ENCODE assay signal across 20 cellular contexts in genomic region chr20:53905019-53905847, GRCh38.
DNase-seq lines count a peak whose midpoint lies in the region; ATAC-seq and TF ChIP-seq lines count a peak whose summit lies in the region.
"Had no signal": no experiment of that assay in that cellular context is flagged by ENCODE, and none has a peak within 500 bp of the region (broad histone marks: within the 10 kb centered on the region; RNA-seq: fewer than 3 reads in every experiment).

No MANE protein-coding gene starts in this region.

- H3K23ac ChIP-seq in neuronal stem cell (ENCODE audit: low read depth, low read length, poor library complexity) = no peak overlapping the region

- H3K14ac ChIP-seq in neuronal stem cell (ENCODE audit: low read length) = no peak overlapping the region

- H3K9me3 ChIP-seq in neuronal stem cell (replicated peaks in 1 of 2; ENCODE audit: control insufficient read depth in 2 of 2, insufficient read depth in 1 of 2, low read depth in 1 of 2, low read length in 2 of 2) = peaks cover 0 to 1% of the 10 kb centered on the region in 2 donors
- H3K9me3 ChIP-seq: BE2C, pancreas, testis had no signal

- intact Hi-C loops in Calu3 (cut with micrococcal nuclease; ENCODE audit: unreplicated experiment) = no loop called here
- intact Hi-C loops in dendritic cell treated with granulocyte-macrophage colony-stimulating factor and Interleukin-4, amounts not matched to agents 40 ng/mL and 50 ng/mL, for 4 days (cut with micrococcal nuclease) = no loop called here

- no peaks in the 10 kb centered on the region for H3K27me3 ChIP-seq in neuronal stem cell (ENCODE audit: control insufficient read depth in 3 of 3, insufficient read depth in 3 of 3, low read depth in 1 of 3, low read length in 3 of 3)
- H3K27me3 ChIP-seq: BE2C, pancreas, testis had no signal

- no CpG with 5 or more reads among the region's 13 CpGs for WGBS in neuronal stem cell (ENCODE audit: extremely low coverage in 2 of 2, insufficient read length in 2 of 2, insufficient replicate concordance in 1 of 2), 2 donors

- no peak overlapping the region for H3K27ac ChIP-seq in neuronal stem cell (replicated peaks; ENCODE audit: low read length)
- H3K27ac ChIP-seq: pancreas, testis had no signal

- H3K4me2 ChIP-seq in neuronal stem cell (ENCODE audit: insufficient read depth, low read length, poor library complexity, severe bottlenecking) = no peak overlapping the region

- H3K4ac ChIP-seq in neuronal stem cell (ENCODE audit: low read length) = no peak overlapping the region

- BruUV-seq in Calu3 (replicated peaks; lab: Mats Ljungman, UMichigan) = no TSS peak

- CTCF ChIA-PET in Calu3 (lab: Charles Lee) = interaction anchor here (0.7 kb wide), 1 partner anchor 11 kb away, joined by 3 read pairs; no protein-coding TSS in a partner anchor

- no peak overlapping the region for H2AFZ ChIP-seq in neuronal stem cell (ENCODE audit: low read length)

- H2BK120ac ChIP-seq in neuronal stem cell (ENCODE audit: low read depth, low read length) = no peak overlapping the region

- peak; percentile 47 for ATAC-seq in HG03378 (IDR thresholded peaks at IDR 0.05; ENCODE audit: unreplicated experiment)
- ATAC-seq in activated T-cell treated with anti-CD3 and anti-CD28 coated beads, Interleukin-2, amount 50 U/mL, for 72 hours (replicated peaks in 1 of 2) = no peak

- H4K8ac ChIP-seq in neuronal stem cell (ENCODE audit: low read depth, low read length) = no peak overlapping the region

- TF ChIP-seq CTCF in Calu3 (IDR thresholded peaks at IDR 0.05; ENCODE audit: unreplicated experiment) (no peak), GM20000 (IDR thresholded peaks at IDR 0.05; ENCODE audit: extremely low read depth, missing control alignments) (no peak), GM10266 (IDR thresholded peaks at IDR 0.05; ENCODE audit: control insufficient read depth, insufficient read depth, low read depth, missing control alignments) (no peak)

- peaks cover 4% of the 10 kb centered on the region for H3K9me3 Mint-ChIP-seq in Calu3 (ENCODE audit: low read depth, unreplicated experiment)
- H3K9me3 Mint-ChIP-seq in dendritic cell treated with granulocyte-macrophage colony-stimulating factor and Interleukin-4, amounts not matched to agents 40 ng/mL and 50 ng/mL, for 4 days = no peaks in the 10 kb centered on the region
- no peaks in the 10 kb centered on the region for H3K9me3 Mint-ChIP-seq in activated T-cell treated with anti-CD3 and anti-CD28 coated beads, Interleukin-2, amount 50 U/mL, for 72 hours

- no peaks in the 10 kb centered on the region for H3K79me1 ChIP-seq in neuronal stem cell (ENCODE audit: low read depth, low read length)

- H2BK5ac ChIP-seq in neuronal stem cell (ENCODE audit: low read length) = no peak overlapping the region

- H2BK15ac ChIP-seq in neuronal stem cell (ENCODE audit: low read length) = no peak overlapping the region

- no peaks in the 10 kb centered on the region for H3K27me3 Mint-ChIP-seq in Calu3 (ENCODE audit: unreplicated experiment)
- no peaks in the 10 kb centered on the region for H3K27me3 Mint-ChIP-seq in dendritic cell treated with granulocyte-macrophage colony-stimulating factor and Interleukin-4, amounts not matched to agents 40 ng/mL and 50 ng/mL, for 4 days
- no peaks in the 10 kb centered on the region for H3K27me3 Mint-ChIP-seq in activated T-cell treated with anti-CD3 and anti-CD28 coated beads, Interleukin-2, amount 50 U/mL, for 72 hours (ENCODE audit: low read depth)

- H3K4me1 Mint-ChIP-seq in Calu3 (ENCODE audit: low read depth, unreplicated experiment) = peaks cover 61% of the 10 kb centered on the region
- H3K4me1 Mint-ChIP-seq in dendritic cell treated with granulocyte-macrophage colony-stimulating factor and Interleukin-4, amounts not matched to agents 40 ng/mL and 50 ng/mL, for 4 days (ENCODE audit: low read depth) = peaks cover 87% of the 10 kb centered on the region
- H3K4me1 Mint-ChIP-seq in activated T-cell treated with anti-CD3 and anti-CD28 coated beads, Interleukin-2, amount 50 U/mL, for 72 hours (ENCODE audit: low read depth) = peaks cover 49% of the 10 kb centered on the region

- no peak overlapping the region for H3K4me3 ChIP-seq in neuronal stem cell (ENCODE audit: low read length in 2 of 2)
- H3K4me3 ChIP-seq: pancreas, testis had no signal

- H4K91ac ChIP-seq in neuronal stem cell (ENCODE audit: low read depth, low read length, poor library complexity) = no peak overlapping the region

- H2AK5ac ChIP-seq in neuronal stem cell (ENCODE audit: low read depth, low read length) = no peak overlapping the region

- H3K36me3 Mint-ChIP-seq in Calu3 (ENCODE audit: insufficient read depth, unreplicated experiment) = peaks cover 23% of the 10 kb centered on the region
- H3K36me3 Mint-ChIP-seq in dendritic cell treated with granulocyte-macrophage colony-stimulating factor and Interleukin-4, amounts not matched to agents 40 ng/mL and 50 ng/mL, for 4 days (ENCODE audit: low read depth) = no peaks in the 10 kb centered on the region
- no peaks in the 10 kb centered on the region for H3K36me3 Mint-ChIP-seq in activated T-cell treated with anti-CD3 and anti-CD28 coated beads, Interleukin-2, amount 50 U/mL, for 72 hours (ENCODE audit: insufficient read depth in 2 of 2)

- H3K4me1 ChIP-seq in neuronal stem cell (ENCODE audit: control insufficient read depth in 2 of 2, insufficient read depth in 1 of 2, low read depth in 1 of 2, low read length in 2 of 2) = peaks cover 5 to 10% of the 10 kb centered on the region in 2 donors
- H3K4me1 ChIP-seq: testis had no signal

- H2BK12ac ChIP-seq in neuronal stem cell (ENCODE audit: low read length) = no peak overlapping the region

- H3K27ac Mint-ChIP-seq in Calu3 (ENCODE audit: unreplicated experiment) = peak overlapping the region; percentile 0
- H3K27ac Mint-ChIP-seq in dendritic cell treated with granulocyte-macrophage colony-stimulating factor and Interleukin-4, amounts not matched to agents 40 ng/mL and 50 ng/mL, for 4 days = peak overlapping the region; percentile 88
- H3K27ac Mint-ChIP-seq in activated T-cell treated with anti-CD3 and anti-CD28 coated beads, Interleukin-2, amount 50 U/mL, for 72 hours = no peak overlapping the region
- H3K27ac Mint-ChIP-seq: T-helper 1 cell treated with Interleukin-12 subunit alpha and Interleukin-12 subunit beta and Interleukin-4 antibody, amounts not matched to agents 30 μg/mL and 1 μg/mL, for 36 hours had no signal

- H3K18ac ChIP-seq in neuronal stem cell (ENCODE audit: low read length) = no peak overlapping the region

- no peak overlapping the region for H3K4me3 Mint-ChIP-seq in Calu3 (ENCODE audit: low read depth, unreplicated experiment)
- no peak overlapping the region for H3K4me3 Mint-ChIP-seq in dendritic cell treated with granulocyte-macrophage colony-stimulating factor and Interleukin-4, amounts not matched to agents 40 ng/mL and 50 ng/mL, for 4 days
- H3K4me3 Mint-ChIP-seq in activated T-cell treated with anti-CD3 and anti-CD28 coated beads, Interleukin-2, amount 50 U/mL, for 72 hours = no peak overlapping the region
- H3K4me3 Mint-ChIP-seq: T-helper 1 cell treated with Interleukin-12 subunit alpha and Interleukin-12 subunit beta and Interleukin-4 antibody, amounts not matched to agents 30 μg/mL and 1 μg/mL, for 36 hours had no signal

- H3K36me3 ChIP-seq in neuronal stem cell (replicated peaks in 1 of 2; ENCODE audit: control insufficient read depth in 2 of 2, insufficient read depth in 2 of 2, low read length in 2 of 2) = no peaks in the 10 kb centered on the region
- H3K36me3 ChIP-seq: BE2C, pancreas had no signal

- DNase-seq in Calu3 (no peak), GM20000 (ENCODE audit: low spot score) (peak; percentile 37), GM10266 (ENCODE audit: extremely low spot score) (no peak), neuronal stem cell (ENCODE audit: low spot score) (no peak)
- no peak for DNase-seq in stimulated activated CD4-positive, alpha-beta T cell treated with anti-CD3 and anti-CD28 coated beads, Interleukin-1b, Interleukin-23, amount 100 ng/mL, for 48 hours
- DNase-seq in activated T-cell treated with anti-CD3 and anti-CD28 coated beads, Interleukin-2, amount 50 U/mL, for 72 hours = no peak
- DNase-seq: activated CD4-positive, alpha-beta T cell treated with anti-CD3 and anti-CD28 coated beads for 4 hours; activated T-cell treated with anti-CD3 and anti-CD28 coated beads, Interleukin-2, amount 50 U/mL, for 1 hour; BE2C; DND-41; head of caudate nucleus; Karpas-422; NCI-H1694 treated with DMSO at 0.1 percent for 48 hours; NCI-H526; pancreas; small intestine; testis had no signal

- H3K9ac ChIP-seq in neuronal stem cell (ENCODE audit: low read depth, low read length, poor library complexity) = no peak overlapping the region
